24 cellular contexts compared by ENCODE assay signal in the genomic region with DNA sequence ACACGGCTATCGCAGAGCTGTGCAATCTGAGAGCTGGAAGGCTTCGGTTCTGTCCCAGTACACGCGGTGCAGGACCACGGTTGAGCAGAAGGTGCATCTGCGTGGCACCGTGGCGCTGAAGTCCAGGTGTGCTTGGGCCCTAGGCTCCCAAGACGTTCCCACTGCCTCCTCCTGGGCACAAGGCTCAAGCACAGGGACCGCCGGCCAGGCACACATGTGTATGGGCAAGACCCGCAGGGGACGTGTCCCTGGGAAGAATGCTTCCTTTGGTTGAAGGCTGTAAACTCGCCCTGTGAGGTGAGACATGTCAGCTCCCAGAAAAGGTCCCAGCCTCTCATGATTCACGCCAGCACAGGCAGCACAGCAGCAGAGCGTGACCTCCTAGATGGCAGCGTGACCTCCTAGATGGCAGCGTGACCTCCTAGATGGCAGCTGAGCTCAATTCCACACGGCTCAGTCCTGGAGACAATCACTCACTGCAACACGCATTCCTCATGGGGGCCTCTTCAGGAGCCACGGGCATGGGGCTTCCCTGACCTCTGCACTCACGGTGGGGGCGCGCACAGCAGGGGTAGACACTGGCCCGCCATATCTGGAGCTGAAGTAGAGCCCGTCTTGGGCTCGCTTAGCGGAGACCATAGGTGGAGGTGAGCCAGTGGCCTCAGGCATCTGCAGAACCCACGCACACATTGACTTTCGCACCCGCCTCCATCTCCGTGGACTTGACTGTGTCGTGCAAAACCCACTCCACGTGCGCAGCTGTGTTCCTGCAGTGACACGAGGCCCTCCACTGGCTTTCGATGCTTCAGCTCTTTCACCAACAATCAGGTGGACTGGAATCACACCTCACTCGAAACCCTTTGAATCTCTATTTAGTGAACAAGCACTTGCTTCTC.
"Had no signal": no experiment of that assay in that cellular context is flagged by ENCODE, and none has a peak within 500 bp of the region (broad histone marks: within the 10 kb centered on the region; RNA-seq: fewer than 3 reads in every experiment).

No MANE protein-coding gene starts in this region.

- H3K9me3 ChIP-seq: body of pancreas, heart right ventricle, lower lobe of right lung, mucosa of descending colon, pancreas, psoas muscle, tibial artery had no signal

- H3K4me3 ChIP-seq: body of pancreas, heart right ventricle, lower lobe of right lung, mucosa of descending colon, pancreas, psoas muscle, tibial artery had no signal

- H3K27me3 ChIP-seq: body of pancreas, heart right ventricle, pancreas, tibial artery had no signal

- ATAC-seq: activated naive CD8-positive, alpha-beta T cell treated with anti-CD3 and anti-CD28 coated beads, Interleukin-2, amount 50 U/mL, for 24 hours; activated T-cell treated with anti-CD3 and anti-CD28 coated beads, Interleukin-2, amount 50 U/mL, for 4 hours; body of pancreas; lower lobe of right lung; mucosa of descending colon; pancreas; stimulated activated effector memory CD8-positive, alpha-beta T cell treated with anti-CD3 and anti-CD28 coated beads, Interleukin-12 subunit alpha, Interleukin-12 subunit beta, amount 100 ng/mL, for 72 hours; stimulated activated naive CD8-positive, alpha-beta T cell treated with anti-CD3 and anti-CD28 coated beads, Interleukin-15, amount 100 ng/mL, for 72 hours had no signal

- H3K4me1 ChIP-seq: body of pancreas, lower lobe of right lung, pancreas, psoas muscle had no signal

- H3K27me3 Mint-ChIP-seq: activated naive CD4-positive, alpha-beta T cell treated with anti-CD3 and anti-CD28 coated beads, Interleukin-2, amount 10 ng/mL, durations not matched to agents 7 days and 5 days; activated naive CD8-positive, alpha-beta T cell treated with anti-CD3 and anti-CD28 coated beads, Interleukin-2, amount 50 U/mL, for 24 hours; stimulated activated naive CD8-positive, alpha-beta T cell treated with anti-CD3 and anti-CD28 coated beads, Interleukin-15, amount 100 ng/mL, for 72 hours had no signal

- H3K27ac ChIP-seq: body of pancreas, heart right ventricle, lower lobe of right lung, pancreas, psoas muscle, tibial artery had no signal

- DNase-seq: activated CD4-positive, alpha-beta T cell treated with anti-CD3 and anti-CD28 coated beads for 4 hours; activated CD4-positive, alpha-beta T cell treated with anti-CD3 and anti-CD28 coated beads, Interleukin-2, amount 50 U/mL, for 48 hours; activated CD4-positive, CD25-positive, alpha-beta regulatory T cell; activated CD8-positive, alpha-beta memory T cell treated with anti-CD3 and anti-CD28 coated beads, Interleukin-2, amount 50 U/mL, for 48 hours; activated naive CD4-positive, alpha-beta T cell treated with anti-CD3 and anti-CD28 coated beads, Interleukin-2, amount 10 ng/mL, durations not matched to agents 7 days and 5 days; activated naive CD8-positive, alpha-beta T cell treated with anti-CD3 and anti-CD28 coated beads, Interleukin-2, amount 50 U/mL, for 24 hours; activated T-cell treated with anti-CD3 and anti-CD28 coated beads, Interleukin-2, amount 50 U/mL, for 4 hours; body of pancreas; dermis blood vessel endothelial cell; effector CD8-positive, alpha-beta T cell; erythroblast; foreskin fibroblast; heart right ventricle; islet precursor cell; lower lobe of right lung; mesendoderm; mucosa of descending colon; psoas muscle; stimulated activated CD4-positive, alpha-beta T cell treated with anti-CD3 and anti-CD28 coated beads, Interleukin-12 subunit alpha, Interleukin-12 subunit beta, amount 100 ng/mL, for 4 hours; stimulated activated naive CD8-positive, alpha-beta T cell treated with anti-CD3 and anti-CD28 coated beads, Interleukin-15, amount 100 ng/mL, for 72 hours; tibial artery had no signal

- H3K27ac Mint-ChIP-seq: activated naive CD4-positive, alpha-beta T cell treated with anti-CD3 and anti-CD28 coated beads, Interleukin-2, amount 10 ng/mL, durations not matched to agents 7 days and 5 days; activated naive CD8-positive, alpha-beta T cell treated with anti-CD3 and anti-CD28 coated beads, Interleukin-2, amount 50 U/mL, for 24 hours; T-helper 1 cell treated with Interleukin-12 subunit alpha and Interleukin-12 subunit beta and Interleukin-4 antibody, amounts not matched to agents 30 μg/mL and 1 μg/mL, for 36 hours had no signal

- H3K4me3 Mint-ChIP-seq: activated naive CD4-positive, alpha-beta T cell treated with anti-CD3 and anti-CD28 coated beads, Interleukin-2, amount 10 ng/mL, durations not matched to agents 7 days and 5 days; activated naive CD8-positive, alpha-beta T cell treated with anti-CD3 and anti-CD28 coated beads, Interleukin-2, amount 50 U/mL, for 24 hours; activated T-cell treated with anti-CD3 and anti-CD28 coated beads, Interleukin-2, amount 50 U/mL, for 4 hours; stimulated activated effector memory CD8-positive, alpha-beta T cell treated with anti-CD3 and anti-CD28 coated beads, Interleukin-12 subunit alpha, Interleukin-12 subunit beta, amount 100 ng/mL, for 72 hours; stimulated activated naive CD8-positive, alpha-beta T cell treated with anti-CD3 and anti-CD28 coated beads, Interleukin-15, amount 100 ng/mL, for 72 hours; T-helper 1 cell treated with Interleukin-12 subunit alpha and Interleukin-12 subunit beta and Interleukin-4 antibody, amounts not matched to agents 30 μg/mL and 1 μg/mL, for 36 hours had no signal

- H3K9me3 Mint-ChIP-seq: activated naive CD4-positive, alpha-beta T cell treated with anti-CD3 and anti-CD28 coated beads, Interleukin-2, amount 10 ng/mL, durations not matched to agents 7 days and 5 days; activated naive CD8-positive, alpha-beta T cell treated with anti-CD3 and anti-CD28 coated beads, Interleukin-2, amount 50 U/mL, for 24 hours; activated T-cell treated with anti-CD3 and anti-CD28 coated beads, Interleukin-2, amount 50 U/mL, for 4 hours; stimulated activated effector memory CD8-positive, alpha-beta T cell treated with anti-CD3 and anti-CD28 coated beads, Interleukin-12 subunit alpha, Interleukin-12 subunit beta, amount 100 ng/mL, for 72 hours; stimulated activated naive CD8-positive, alpha-beta T cell treated with anti-CD3 and anti-CD28 coated beads, Interleukin-15, amount 100 ng/mL, for 72 hours; T-helper 1 cell treated with Interleukin-12 subunit alpha and Interleukin-12 subunit beta and Interleukin-4 antibody, amounts not matched to agents 30 μg/mL and 1 μg/mL, for 36 hours had no signal

- FAIRE-seq: pancreas had no signal
